In genomic region chr16:58732545-58733247, GRCh38 we compare ENCODE assay signal across 8 cellular contexts. TPM values are rescaled to one million over a fixed set of nuclear protein-coding genes. Genes with fewer than 3 reads are reported as not detected.
DNase-seq lines count a peak whose midpoint lies in the region; ATAC-seq and TF ChIP-seq lines count a peak whose summit lies in the region.

No MANE protein-coding gene starts in this region.

- no peak for TF ChIP-seq CTCF in fibroblast of lung (conservative IDR thresholded peaks at IDR 0.05 in 1 of 2, IDR thresholded peaks at IDR 0.05 in 1 of 2; ENCODE audit: low read depth in 1 of 2, low read length in 2 of 2)
- TF ChIP-seq CTCF in lower leg skin (IDR thresholded peaks at IDR 0.05) = no peak

- H3K9me3 ChIP-seq in SJSA1 (replicated peaks) = no peaks in the 10 kb centered on the region
- no peaks in the 10 kb centered on the region for H3K9me3 ChIP-seq in fibroblast of lung (ENCODE audit: control insufficient read depth, insufficient read depth, low read depth, low read length)

- H4K20me1 ChIP-seq in fibroblast of lung (ENCODE audit: control insufficient read depth, extremely low read depth, insufficient read depth, low read length) = no peaks in the 10 kb centered on the region

- H3K27me3 ChIP-seq in SJSA1 (replicated peaks) (no peaks in the 10 kb centered on the region), fibroblast of lung (ENCODE audit: control insufficient read depth, insufficient read depth, low read length) (no peaks in the 10 kb centered on the region)

- no peaks in the 10 kb centered on the region for H3K9me3 Mint-ChIP-seq in activated naive CD4-positive, alpha-beta T cell treated with anti-CD3 and anti-CD28 coated beads, Interleukin-2, amount 10 ng/mL, durations not matched to agents 7 days and 5 days

- H3K36me3 ChIP-seq in SJSA1 (peaks cover 25% of the 10 kb centered on the region), fibroblast of lung (ENCODE audit: control insufficient read depth, insufficient read depth, low read length) (no peaks in the 10 kb centered on the region)

- peak overlapping the region; percentile 75 for H3K27ac Mint-ChIP-seq in activated naive CD4-positive, alpha-beta T cell treated with anti-CD3 and anti-CD28 coated beads, Interleukin-2, amount 10 ng/mL, durations not matched to agents 7 days and 5 days

- H3K27ac ChIP-seq in SJSA1 (no peak overlapping the region), fibroblast of lung (ENCODE audit: insufficient read depth, low read length) (no peak overlapping the region)

- H3K9ac ChIP-seq in fibroblast of lung (ENCODE audit: insufficient read depth, low read length) = no peak overlapping the region

- H3K4me3 ChIP-seq in SJSA1 = peak overlapping the region; percentile 86
- peak overlapping the region; percentile 65 to 87 (median 78) for H3K4me3 ChIP-seq in fibroblast of lung (replicated peaks in 1 of 4; ENCODE audit: control extremely low read depth in 1 of 4, insufficient read depth in 1 of 4, low read depth in 3 of 4, low read length in 4 of 4)
- no peak overlapping the region for H3K4me3 ChIP-seq in lower leg skin (ENCODE audit: low read depth, poor library complexity, severe bottlenecking)

- peak overlapping the region; percentile 85 for H3K4me2 ChIP-seq in fibroblast of lung (ENCODE audit: extremely low read depth, insufficient read depth, low read length)

- peaks cover 7% of the 10 kb centered on the region for H3K36me3 Mint-ChIP-seq in activated naive CD4-positive, alpha-beta T cell treated with anti-CD3 and anti-CD28 coated beads, Interleukin-2, amount 10 ng/mL, durations not matched to agents 7 days and 5 days

- CTCF ChIA-PET in activated naive CD4-positive, alpha-beta T cell treated with anti-CD3 and anti-CD28 coated beads, Interleukin-2, amount 10 ng/mL, durations not matched to agents 7 days and 5 days (lab: Charles Lee) = interaction anchor here (0.7 to 2.0 kb wide), 5 partner anchors 10 to 545 kb away, joined by 3 to 6 read pairs (median 3); partner anchors contain the start of gene SLC38A7

- H3K4me1 ChIP-seq in SJSA1 (replicated peaks) (peaks cover 11% of the 10 kb centered on the region), fibroblast of lung (ENCODE audit: control insufficient read depth, extremely low read depth, insufficient read depth, low read length) (no peaks in the 10 kb centered on the region)

- H3K4me3 Mint-ChIP-seq in activated naive CD4-positive, alpha-beta T cell treated with anti-CD3 and anti-CD28 coated beads, Interleukin-2, amount 10 ng/mL, durations not matched to agents 7 days and 5 days = peak overlapping the region; percentile 93

- peak overlapping the region; percentile 5 for H2AFZ ChIP-seq in fibroblast of lung (ENCODE audit: low read length)

- intact Hi-C loops in lower leg skin (cut with DNase I; ENCODE audit: low total_unique reads) = loop anchor here (10.0 kb wide), 1 partner anchor 398 kb away; no protein-coding TSS in a partner anchor

- H3K79me2 ChIP-seq in fibroblast of lung (ENCODE audit: control insufficient read depth, insufficient read depth, low read length) = peaks cover 38% of the 10 kb centered on the region

- peaks cover 32% of the 10 kb centered on the region for H3K4me1 Mint-ChIP-seq in activated naive CD4-positive, alpha-beta T cell treated with anti-CD3 and anti-CD28 coated beads, Interleukin-2, amount 10 ng/mL, durations not matched to agents 7 days and 5 days

- WGBS in lower leg skin, 2 donors = 36 to 38% methylated on average over 9 of the region's 9 CpGs

- ATAC-seq in HG02885 (IDR thresholded peaks at IDR 0.05; ENCODE audit: poor library complexity, unreplicated experiment) = peak; percentile 41

- no peak for TF ChIP-seq POLR2A in lower leg skin (IDR thresholded peaks at IDR 0.05)

- no peaks in the 10 kb centered on the region for H3K27me3 Mint-ChIP-seq in activated naive CD4-positive, alpha-beta T cell treated with anti-CD3 and anti-CD28 coated beads, Interleukin-2, amount 10 ng/mL, durations not matched to agents 7 days and 5 days

- DNase-seq in activated naive CD4-positive, alpha-beta T cell treated with anti-CD3 and anti-CD28 coated beads, Interleukin-2, amount 10 ng/mL, durations not matched to agents 7 days and 5 days = no peak
- DNase-seq in activated naive CD4-positive, alpha-beta T cell treated with Interleukin-2 at 50 U/mL for 16 hours = no peak
- DNase-seq in SJSA1 (ENCODE audit: low read depth in 1 of 2, low spot score in 2 of 2) (peak in 1 of 2 experiments; percentile 17), fibroblast of lung (ENCODE audit: low read depth in 2 of 2) (peak; percentile 2 to 52), renal cortical epithelial cell (ENCODE audit: low read depth) (peak; percentile 73), lower leg skin (ENCODE audit: low spot score in 2 of 2) (no peak), activated gamma-delta T cell treated with Interleukin-2 at 50 U/mL for 16 hours (no peak)

RNA-seq across cellular contexts. Expression of gene GOT2, which starts 1.4 kb away (rescaled TPM):
- total RNA-seq in SJSA1 (2014; rRNA removed; shearing (Covaris generic)) = 38.0 and 57.4 TPM in 2 replicates
- total RNA-seq in fibroblast of lung (20.8 and 39.3 TPM in 2 replicates), renal cortical epithelial cell (66.9 and 108 TPM in 2 replicates), lower leg skin (10 to 100 TPM; 47.5 to 63.6 (median 57.6) TPM)
- 53.9 and 94.0 TPM in 2 replicates for polyA plus RNA-seq in fibroblast of lung
- 59.6 and 100 TPM in 2 replicates for polyA plus RNA-seq in fibroblast of lung (2012)
- polyA minus RNA-seq in fibroblast of lung (ENCODE audit: low replicate concordance) = 43.8 and 92.4 TPM in 2 replicates

RNA-seq across cellular contexts. Expression of gene SLC38A7, which starts 48.1 kb away (rescaled TPM):
- 8.9 and 18.9 TPM in 2 replicates for total RNA-seq in SJSA1 (2014; rRNA removed; shearing (Covaris generic))
- 23.9 and 30.1 TPM in 2 replicates for total RNA-seq in fibroblast of lung
- polyA plus RNA-seq in fibroblast of lung = 15.4 and 17.6 TPM in 2 replicates
- polyA plus RNA-seq in fibroblast of lung (2012) = 15.0 and 17.4 TPM in 2 replicates
- polyA minus RNA-seq in fibroblast of lung (ENCODE audit: low replicate concordance) = 24.8 and 80.9 TPM in 2 replicates
- 17.7 and 35.7 TPM in 2 replicates for total RNA-seq in renal cortical epithelial cell
- total RNA-seq in lower leg skin = 10 to 100 TPM in 2 of 4 donors, 1 to 10 TPM in 2; 3.3 to 20.7 (median 10.2) TPM

Comparison
In these comparisons a context has a peak if more than half of its experiments do, and no peak if none do; other contexts are left out.
1. DNase-seq: peak in fibroblast of lung (2 of 2) and renal cortical epithelial cell (single experiment); none in activated naive CD4-positive, alpha-beta T cell treated with anti-CD3 and anti-CD28 coated beads, Interleukin-2, amount 10 ng/mL, durations not matched to agents 7 days and 5 days (single experiment), activated naive CD4-positive, alpha-beta T cell treated with Interleukin-2 at 50 U/mL for 16 hours (single experiment), lower leg skin (0 of 2) and activated gamma-delta T cell treated with Interleukin-2 at 50 U/mL for 16 hours (single experiment).